Comparison of ENCODE assay signal across 17 cellular contexts in the genomic region with DNA sequence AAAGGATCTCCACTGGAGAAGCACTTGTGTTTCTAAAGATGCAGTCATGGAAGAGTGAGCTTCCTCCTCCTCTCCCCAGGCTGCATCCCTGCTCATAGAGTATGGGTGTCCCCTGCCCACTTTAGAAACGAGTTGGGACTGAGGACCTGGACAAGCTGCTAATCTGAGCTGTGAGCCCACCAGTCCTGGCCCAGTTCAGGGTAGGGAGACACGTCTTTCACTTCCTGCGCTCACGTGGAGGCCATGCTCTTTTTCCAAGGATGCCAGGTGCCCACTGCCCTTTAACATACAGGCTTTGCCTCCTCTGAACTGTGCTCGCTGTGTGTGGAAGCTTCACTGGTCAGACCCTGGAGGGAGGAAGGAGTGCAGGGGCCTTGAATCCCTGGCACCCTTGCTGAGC.
"Had no signal": no experiment of that assay in that cellular context is flagged by ENCODE, and none has a peak within 500 bp of the region (broad histone marks: within the 10 kb centered on the region; RNA-seq: fewer than 3 reads in every experiment).

No MANE protein-coding gene starts in this region.

- ATAC-seq: right lobe of liver had no signal

- H3K27ac Mint-ChIP-seq: activated CD4-positive, alpha-beta T cell treated with anti-CD3 and anti-CD28 coated beads, Interleukin-2, amount 10 ng/mL, durations not matched to agents 24 days and 14 days; activated T-helper 17 cell treated with anti-CD3 and anti-CD28 coated beads, Interleukin-2, amount 50 U/mL, for 72 hours; stimulated activated effector memory CD8-positive, alpha-beta T cell treated with anti-CD3 and anti-CD28 coated beads, Interleukin-12 subunit alpha, Interleukin-12 subunit beta, amount 100 ng/mL, for 72 hours; type B pancreatic cell had no signal

- H3K27ac ChIP-seq: esophagus muscularis mucosa, parathyroid adenoma, right lobe of liver, stomach, testis had no signal

- H3K4me3 ChIP-seq: esophagus muscularis mucosa, right lobe of liver, stomach, testis had no signal

- H3K27me3 ChIP-seq: right lobe of liver, testis had no signal

- H3K36me3 Mint-ChIP-seq: activated naive CD4-positive, alpha-beta T cell treated with anti-CD3 and anti-CD28 coated beads, Interleukin-2, amount 50 U/mL, for 24 hours; type B pancreatic cell had no signal

- H3K9me3 ChIP-seq: esophagus muscularis mucosa, right lobe of liver, stomach, testis had no signal

- H3K27me3 Mint-ChIP-seq: activated naive CD4-positive, alpha-beta T cell treated with anti-CD3 and anti-CD28 coated beads, Interleukin-2, amount 50 U/mL, for 24 hours had no signal

- H3K36me3 ChIP-seq: esophagus muscularis mucosa, right lobe of liver, stomach had no signal

- H3K4me3 Mint-ChIP-seq: type B pancreatic cell had no signal

- H3K4me1 ChIP-seq: parathyroid adenoma, testis had no signal

- H3K79me2 ChIP-seq: parathyroid adenoma had no signal

- H3K9me3 Mint-ChIP-seq: activated naive CD4-positive, alpha-beta T cell treated with anti-CD3 and anti-CD28 coated beads, Interleukin-2, amount 50 U/mL, for 24 hours; activated T-helper 17 cell treated with anti-CD3 and anti-CD28 coated beads, Interleukin-2, amount 50 U/mL, for 72 hours; stimulated activated effector memory CD8-positive, alpha-beta T cell treated with anti-CD3 and anti-CD28 coated beads, Interleukin-12 subunit alpha, Interleukin-12 subunit beta, amount 100 ng/mL, for 72 hours; type B pancreatic cell had no signal

- DNase-seq: activated CD4-positive, alpha-beta T cell treated with anti-CD3 and anti-CD28 coated beads, Interleukin-2, amount 10 ng/mL, durations not matched to agents 24 days and 14 days; activated T-cell treated with anti-CD3 and anti-CD28 coated beads for 4 hours; effector CD8-positive, alpha-beta T cell; left ventricle myocardium superior; right lobe of liver; small intestine; stimulated activated CD4-positive, alpha-beta T cell treated with anti-CD3 and anti-CD28 coated beads, Interleukin-4, amount 100 ng/mL, for 24 hours; stomach; T-helper 1 cell; T1000; testis had no signal
